ENCODE assay signal across 1 cellular context in genomic region chr16:57462209-57462977, GRCh38.
TF ChIP-seq lines count a peak whose summit lies in the region.

Gene POLR2C (plus strand): TSS chr16:57462679. CDS start chr16:57462725, 46 bp downstream.

TF ChIP-seq in K562, 482 proteins besides CTCF, POLR2A, EP300 and RAD21 (continued from another document and continues in another):
- TF ChIP-seq GMEB1 (CRISPR knock-in tag; IDR thresholded peaks at IDR 0.05): peak; percentile 57
- TF ChIP-seq ZBTB33 (CRISPR knock-in tag; IDR thresholded peaks at IDR 0.05): peak; percentile 72
- TF ChIP-seq ZSCAN32 (CRISPR knock-in tag; IDR thresholded peaks at IDR 0.05): 0 out of 2 replicates have a peak, but pooled peaks have one; percentile 5
- 0 out of 2 replicates have a peak, but pooled peaks have one; percentile 40 for TF ChIP-seq HBP1 (CRISPR knock-in tag; IDR thresholded peaks at IDR 0.05)
- TF ChIP-seq PYGO2 (tag; IDR thresholded peaks at IDR 0.05): no peak
- no peak for TF ChIP-seq HDAC8 (tag; IDR thresholded peaks at IDR 0.05)
- peak in 1 of 2 experiments; percentile 51; a peak in 2 of 4 replicates for TF ChIP-seq FOXK2 (conservative IDR thresholded peaks at IDR 0.05 in 1 of 2, IDR thresholded peaks at IDR 0.05 in 1 of 2; ENCODE audit: low read depth in 2 of 2)
- no peak for TF ChIP-seq WHSC1 (IDR thresholded peaks at IDR 0.05; ENCODE audit: low read length)
- TF ChIP-seq MBD2 (IDR thresholded peaks at IDR 0.05; ENCODE audit: borderline replicate concordance, low read depth): peak; percentile 85
- no peak for TF ChIP-seq ADNP (tag; IDR thresholded peaks at IDR 0.05)
- TF ChIP-seq ZKSCAN1 (IDR thresholded peaks at IDR 0.05; ENCODE audit: low read depth, low read length): 0 out of 2 replicates have a peak, but pooled peaks have one; percentile 31
- no peak for TF ChIP-seq CREB5 (CRISPR knock-in tag; IDR thresholded peaks at IDR 0.05)
- peak; percentile 90 for TF ChIP-seq C11orf30 (IDR thresholded peaks at IDR 0.05; ENCODE audit: low read depth)
- no peak for TF ChIP-seq ARNT (IDR thresholded peaks at IDR 0.05)
- TF ChIP-seq ATF3 (IDR thresholded peaks at IDR 0.05): no peak
- no peak for TF ChIP-seq ATF3 (CRISPR knock-in tag; conservative IDR thresholded peaks at IDR 0.05)
- no peak for TF ChIP-seq RBM25 (IDR thresholded peaks at IDR 0.05; ENCODE audit: low read depth, low read length, severe bottlenecking)
- TF ChIP-seq POLR2G (IDR thresholded peaks at IDR 0.05; ENCODE audit: low read depth, low read length): peak; percentile 98
- TF ChIP-seq THRA (IDR thresholded peaks at IDR 0.05): no peak
- TF ChIP-seq ZNF449 (CRISPR knock-in tag; IDR thresholded peaks at IDR 0.05): no peak
- TF ChIP-seq ETV1 (tag; conservative IDR thresholded peaks at IDR 0.05; ENCODE audit: low read depth): peak; percentile 93
- no peak for TF ChIP-seq ILF3 (IDR thresholded peaks at IDR 0.05; ENCODE audit: borderline replicate concordance)
- no peak for TF ChIP-seq ZNF282 (CRISPR knock-in tag; IDR thresholded peaks at IDR 0.05)
- TF ChIP-seq DACH1 (IDR thresholded peaks at IDR 0.05; ENCODE audit: partially characterized antibody): no peak
- TF ChIP-seq GTF2F1 (IDR thresholded peaks at IDR 0.05; ENCODE audit: low read depth, low read length): peak; percentile 82
- no peak for TF ChIP-seq ZNF592 (IDR thresholded peaks at IDR 0.05)
- no peak for TF ChIP-seq ZNF507 (tag; conservative IDR thresholded peaks at IDR 0.05)
- TF ChIP-seq ZBTB11 (CRISPR knock-in tag; IDR thresholded peaks at IDR 0.05): peak in 1 of 3 experiments; percentile 49; a peak in 1 of 6 replicates
- no peak for TF ChIP-seq ZBTB2 (IDR thresholded peaks at IDR 0.05)
- no peak for TF ChIP-seq SFPQ (IDR thresholded peaks at IDR 0.05; ENCODE audit: low read depth, low read length)
- peak; percentile 14; the same call in 1 of the 2 replicates for TF ChIP-seq FOXK1 (CRISPR knock-in tag; IDR thresholded peaks at IDR 0.05; ENCODE audit: borderline replicate concordance)
